13 cellular contexts compared by ENCODE assay signal in genomic region chr2:12606472-12607000, GRCh38.
A peak's percentile ranks its signal among the peaks of the same experiment; 100 is the strongest.
DNase-seq lines count a peak whose midpoint lies in the region; ATAC-seq and TF ChIP-seq lines count a peak whose summit lies in the region.
"Had no signal": no experiment of that assay in that cellular context is flagged by ENCODE, and none has a peak within 500 bp of the region (broad histone marks: within the 10 kb centered on the region; RNA-seq: fewer than 3 reads in every experiment).

No MANE protein-coding gene starts in this region.

- no peak overlapping the region for H3K56ac ChIP-seq in IMR-90 (ENCODE audit: extremely low read depth, insufficient read depth, low read length)
- H3K56ac ChIP-seq in H9 (ENCODE audit: insufficient read length, low read depth, low read length), result no peak overlapping the region

- WGBS in IMR-90 (ENCODE audit: extremely low coverage in 2 of 2, insufficient read length in 1 of 2), 2 experiments, result 8% methylated on average over 2 of the region's 5 CpGs; no CpG with 5 or more reads in 1 of the 2 experiments
- 59 to 70% methylated on average over 5 of the region's 5 CpGs for WGBS in body of pancreas, 2 donors
- WGBS in H9 (ENCODE audit: extremely low coverage, insufficient read length, low lambda C conversion rate), result no CpG with 5 or more reads among the region's 5 CpGs

- H4K8ac ChIP-seq in IMR-90 (ENCODE audit: low read depth in 2 of 2, low read length in 2 of 2) (peak overlapping the region in 1 of 2 experiments; percentile 29; a peak in 1 of 4 replicates), H9 (replicated peaks; ENCODE audit: insufficient read length, low read depth, low read length) (no peak overlapping the region)

- H2BK20ac ChIP-seq in IMR-90 (ENCODE audit: low read depth, low read length), result no peak overlapping the region
- H2BK20ac ChIP-seq in H9 (ENCODE audit: low read depth, low read length, poor library complexity, severe bottlenecking), result no peak overlapping the region

- H3K79me1 ChIP-seq in IMR-90 (ENCODE audit: low read depth in 1 of 2, low read length in 2 of 2) (no peaks in the 10 kb centered on the region), H9 (ENCODE audit: insufficient read depth, low read depth, low read length, poor library complexity, severe bottlenecking) (no peaks in the 10 kb centered on the region)

- H2BK12ac ChIP-seq in H9 (ENCODE audit: insufficient read length, low read depth, low read length), result no peak overlapping the region

- H2AK5ac ChIP-seq in IMR-90 (ENCODE audit: low read depth, low read length), result no peak overlapping the region
- H2AK5ac ChIP-seq in H9 (ENCODE audit: insufficient read length, low read length), result no peak overlapping the region

- in situ Hi-C loops in IMR-90 (cut with MboI; ENCODE audit: low sequenced_read_pairs), result no loop called here
- in situ Hi-C loops in brain microvascular endothelial cell (cut with HindIII; ENCODE audit: low pct_ligation_motif_present, low sequenced_read_pairs), result no loop called here

- H2BK15ac ChIP-seq in IMR-90 (ENCODE audit: low read depth, low read length), result no peak overlapping the region
- no peak overlapping the region for H2BK15ac ChIP-seq in H9 (ENCODE audit: low read depth, low read length)

- H2AK9ac ChIP-seq in IMR-90 (replicated peaks; ENCODE audit: low read depth, low read length, poor library complexity), result no peak overlapping the region

- H3K18ac ChIP-seq in IMR-90 (ENCODE audit: low read depth, low read length) (peak overlapping the region; percentile 81), H9 (ENCODE audit: insufficient read length, low read depth, low read length) (no peak overlapping the region)

- no peak for TF ChIP-seq POLR2A in IMR-90 (IDR thresholded peaks at IDR 0.05; ENCODE audit: low read depth, low read length)
- no peak for TF ChIP-seq POLR2A in body of pancreas (IDR thresholded peaks at IDR 0.05)

- 0 out of 2 replicates have a peak, but pooled peaks cover 3% of the 10 kb centered on the region for H3K9me1 ChIP-seq in IMR-90 (ENCODE audit: insufficient read depth, low read length)

- H3K4me1 ChIP-seq in IMR-90 (ENCODE audit: control insufficient read depth, insufficient read depth, low read length) (peaks cover 6% of the 10 kb centered on the region), body of pancreas (no peaks in the 10 kb centered on the region), H9 (ENCODE audit: insufficient read depth, low read length) (peaks cover 2% of the 10 kb centered on the region; the same call in 1 of the 2 replicates)
- H3K4me1 ChIP-seq: Peyer's patch, right lobe of liver had no signal

- no TSS peak for BruUV-seq in IMR-90 (replicated peaks; lab: Mats Ljungman, UMichigan)

- H3K79me2 ChIP-seq in H9 (ENCODE audit: insufficient read depth, low read length), result no peaks in the 10 kb centered on the region

- peak overlapping the region; percentile 7; the same call in 1 of the 2 replicates for H3K4ac ChIP-seq in IMR-90 (ENCODE audit: low read depth, low read length)
- H3K4ac ChIP-seq in H9 (ENCODE audit: low read depth, low read length), result no peak overlapping the region

- no peak overlapping the region for H3K4me3 ChIP-seq in AG04450 (ENCODE audit: low read depth, low read length)
- H3K4me3 ChIP-seq in IMR-90 (ENCODE audit: insufficient read depth, low read depth, low read length), result no peak overlapping the region
- H3K4me3 ChIP-seq in brain microvascular endothelial cell (ENCODE audit: low read depth, low read length), result no peak overlapping the region
- no peak overlapping the region for H3K4me3 ChIP-seq in body of pancreas
- H3K4me3 ChIP-seq: Peyer's patch, right lobe of liver had no signal

- no peaks in the 10 kb centered on the region for H3K27me3 Mint-ChIP-seq in H9 (ENCODE audit: low read depth)
- H3K27me3 Mint-ChIP-seq: CD8-positive, alpha-beta memory T cell had no signal

- H3K27ac ChIP-seq in AG04450 (ENCODE audit: low read depth, low read length) (no peak overlapping the region), IMR-90 (ENCODE audit: insufficient read depth, low read length) (peak overlapping the region; percentile 22; the same call in 1 of the 2 replicates), brain microvascular endothelial cell (peak overlapping the region; percentile 68), body of pancreas (no peak overlapping the region), H9 (ENCODE audit: insufficient read length, low read depth, low read length) (no peak overlapping the region)
- H3K27ac ChIP-seq: Peyer's patch, right lobe of liver had no signal

- H3K23ac ChIP-seq in IMR-90 (ENCODE audit: low read depth, low read length), result peak overlapping the region; percentile 44; the same call in 1 of the 2 replicates
- no peak overlapping the region for H3K23ac ChIP-seq in H9 (ENCODE audit: insufficient read length, low read depth, low read length)

- H4K20me1 ChIP-seq in IMR-90 (ENCODE audit: insufficient read depth, low read length) (no peaks in the 10 kb centered on the region), H9 (ENCODE audit: control insufficient read depth, insufficient read depth, insufficient read length) (no peaks in the 10 kb centered on the region)

- H3K4me2 ChIP-seq in IMR-90 (ENCODE audit: low read depth, low read length), result peak overlapping the region; percentile 69
- H3K4me2 ChIP-seq in H9 (ENCODE audit: insufficient read depth, insufficient read length, low read length), result no peak overlapping the region

- no peaks in the 10 kb centered on the region for H3K23me2 ChIP-seq in H9 (ENCODE audit: insufficient read length, low read depth, low read length, poor library complexity, severe bottlenecking)

- H3K9me3 ChIP-seq in AG04450 (ENCODE audit: control insufficient read depth, insufficient read depth, low read length), result no peaks in the 10 kb centered on the region
- no peaks in the 10 kb centered on the region for H3K9me3 ChIP-seq in IMR-90 (ENCODE audit: control insufficient read depth, insufficient read depth, low read length)
- H3K9me3 ChIP-seq in body of pancreas, result no peaks in the 10 kb centered on the region
- no peaks in the 10 kb centered on the region for H3K9me3 ChIP-seq in H9 (ENCODE audit: control insufficient read depth, low read depth, low read length)
- H3K9me3 ChIP-seq: Peyer's patch, right lobe of liver had no signal

- H2BK120ac ChIP-seq in IMR-90 (ENCODE audit: low read depth, low read length), result peak overlapping the region; percentile 63; the same call in 1 of the 2 replicates
- no peak overlapping the region for H2BK120ac ChIP-seq in H9 (ENCODE audit: low read depth, low read length, poor library complexity, severe bottlenecking)

- no peaks in the 10 kb centered on the region for H3K9me3 Mint-ChIP-seq in H9

- peak overlapping the region; percentile 0 for H2BK5ac ChIP-seq in IMR-90 (ENCODE audit: low read depth, low read length, poor library complexity, severe bottlenecking)
- no peak overlapping the region for H2BK5ac ChIP-seq in H9 (ENCODE audit: insufficient read length, low read length)

- peak; percentile 27; the same call in 1 of the 2 replicates for TF ChIP-seq CTCF in AG04450 (IDR thresholded peaks at IDR 0.05; ENCODE audit: low read depth, low read length)
- TF ChIP-seq CTCF in IMR-90 (conservative IDR thresholded peaks at IDR 0.05; ENCODE audit: low read depth, low read length), result 0 out of 2 replicates have a peak, but pooled peaks have one; percentile 11
- TF ChIP-seq CTCF in brain microvascular endothelial cell (IDR thresholded peaks at IDR 0.05; ENCODE audit: low read depth, low read length, missing control alignments), result peak; percentile 48
- TF ChIP-seq CTCF in body of pancreas (IDR thresholded peaks at IDR 0.05), result no peak
- TF ChIP-seq CTCF in H9 (conservative IDR thresholded peaks at IDR 0.05), result no peak

- no peaks in the 10 kb centered on the region for H3K36me3 Mint-ChIP-seq in H9 (ENCODE audit: insufficient read depth in 1 of 3, low read depth in 3 of 3)
- H3K36me3 Mint-ChIP-seq: brain had no signal

- H3T11ph ChIP-seq in H9 (ENCODE audit: low read length), result no peak overlapping the region

- ATAC-seq in IMR-90 (ENCODE audit: low read depth) (peak; percentile 90), body of pancreas (no peak), HG03469 (IDR thresholded peaks at IDR 0.05; ENCODE audit: unreplicated experiment) (no peak)

- CTCF ChIA-PET in AG04450 (lab: Charles Lee), result interaction anchor here (0.6 to 1.6 kb wide), 6 partner anchors 12 to 401 kb away, joined by 3 to 5 read pairs (median 3); no protein-coding TSS in a partner anchor
- CTCF ChIA-PET in IMR-90 (lab: Yijun Ruan, JAX), result interaction anchor here (0.6 to 1.0 kb wide), 4 partner anchors 9 to 401 kb away, joined by 3 to 5 read pairs (median 3); no protein-coding TSS in a partner anchor

- TF ChIP-seq RAD21 in IMR-90 (IDR thresholded peaks at IDR 0.05; ENCODE audit: low read length), result peak; percentile 27; the same call in 1 of the 2 replicates

- dilution Hi-C loops in IMR-90 (cut with HindIII; ENCODE audit: low sequenced_read_pairs, unreplicated experiment), result no loop called here

- peaks cover 8 to 12% of the 10 kb centered on the region in 2 experiments for H3K4me1 Mint-ChIP-seq in H9

- H3K27me3 ChIP-seq in AG04450 (ENCODE audit: control insufficient read depth, insufficient read depth, low read length), result no peaks in the 10 kb centered on the region
- no peaks in the 10 kb centered on the region for H3K27me3 ChIP-seq in IMR-90 (ENCODE audit: control insufficient read depth, insufficient read depth, low read length)
- H3K27me3 ChIP-seq in brain microvascular endothelial cell (replicated peaks), result no peaks in the 10 kb centered on the region
- H3K27me3 ChIP-seq in body of pancreas, result no peaks in the 10 kb centered on the region
- H3K27me3 ChIP-seq in H9 (ENCODE audit: insufficient read depth, low read length), result no peaks in the 10 kb centered on the region
- H3K27me3 ChIP-seq: Peyer's patch, right lobe of liver had no signal

- H2AFZ ChIP-seq in IMR-90 (replicated peaks; ENCODE audit: low read length, poor library complexity), result peak overlapping the region; percentile 59
- H2AFZ ChIP-seq in H9 (ENCODE audit: low read length), result no peak overlapping the region

- intact Hi-C loops in IMR-90 (cut with micrococcal nuclease), result loop anchor here (5.0 kb wide), 1 partner anchor 81 kb away; no protein-coding TSS in a partner anchor
- intact Hi-C loops in body of pancreas (cut with DNase I), result no loop called here

- H3K27ac Mint-ChIP-seq in H9, result no peak overlapping the region
- H3K27ac Mint-ChIP-seq: activated CD4-positive, alpha-beta T cell treated with anti-CD3 and anti-CD28 coated beads, Interleukin-2, amount 10 ng/mL, durations not matched to agents 24 days and 14 days had no signal

- no peak overlapping the region for H3K9ac ChIP-seq in IMR-90 (ENCODE audit: low read depth, low read length)
- H3K9ac ChIP-seq in H9 (ENCODE audit: extremely low read depth, insufficient read length, low read length), result no peak overlapping the region

- H3K36me3 ChIP-seq in IMR-90 (ENCODE audit: control insufficient read depth, insufficient read depth, low read length) (no peaks in the 10 kb centered on the region), brain microvascular endothelial cell (replicated peaks) (no peaks in the 10 kb centered on the region), body of pancreas (replicated peaks in 1 of 2; ENCODE audit: insufficient read depth in 1 of 2, low read depth in 2 of 2) (no peaks in the 10 kb centered on the region)
- H3K36me3 ChIP-seq: Peyer's patch, right lobe of liver had no signal

- no peak overlapping the region; a peak in 1 of 5 replicates for H3K4me3 Mint-ChIP-seq in H9
- H3K4me3 Mint-ChIP-seq: activated CD4-positive, alpha-beta T cell treated with anti-CD3 and anti-CD28 coated beads, Interleukin-2, amount 10 ng/mL, durations not matched to agents 24 days and 14 days had no signal

- H3K14ac ChIP-seq in IMR-90 (replicated peaks; ENCODE audit: low read depth, low read length) (0 out of 2 replicates have a peak overlapping the region, but pooled peaks have one; percentile 20), H9 (ENCODE audit: insufficient read depth, low read length) (no peak overlapping the region)

- POLR2A ChIA-PET in AG04450 (lab: Yijun Ruan, JAX) (no interaction called here), IMR-90 (lab: Charles Lee; ENCODE audit: unreplicated experiment) (interaction anchor here (0.7 kb wide), 1 partner anchor 191 kb away, joined by 3 read pairs; no protein-coding TSS in a partner anchor)

- DNase-seq in AG04450 (ENCODE audit: low read depth, low spot score), result no peak
- peak; percentile 66 for DNase-seq in IMR-90
- DNase-seq in brain microvascular endothelial cell, result peak; percentile 74
- DNase-seq in left kidney (ENCODE audit: low read depth, low spot score), result peak; percentile 47
- DNase-seq in body of pancreas, result no peak
- DNase-seq in H9, result no peak
- no peak for DNase-seq in NCI-H2196 (lab: John Stamatoyannopoulos, UW; ENCODE audit: unreplicated experiment)
- DNase-seq: activated CD4-positive, alpha-beta T cell treated with anti-CD3 and anti-CD28 coated beads, Interleukin-2, amount 10 ng/mL, durations not matched to agents 24 days and 14 days; Peyer's patch; right lobe of liver had no signal

- H4K5ac ChIP-seq in IMR-90 (ENCODE audit: low read depth, low read length) (peak overlapping the region; percentile 4), H9 (ENCODE audit: insufficient read length, low read depth, low read length) (no peak overlapping the region)

- H4K91ac ChIP-seq in IMR-90 (ENCODE audit: insufficient read depth, low read depth, low read length), result no peak overlapping the region
- no peak overlapping the region for H4K91ac ChIP-seq in H9 (ENCODE audit: insufficient read length, low read depth, low read length)

Comparison
In these comparisons a context has a peak if more than half of its experiments do, and no peak if none do; other contexts are left out.
1. DNase-seq: peak in IMR-90 (single experiment), brain microvascular endothelial cell (single experiment) and left kidney (single experiment); none in AG04450 (single experiment), body of pancreas (0 of 4), H9 (single experiment) and NCI-H2196 (single experiment).
2. H3K27ac ChIP-seq: peak in IMR-90 (single experiment) and brain microvascular endothelial cell (single experiment); none in AG04450 (single experiment), body of pancreas (0 of 4) and H9 (single experiment).
3. CTCF ChIP-seq: peak in AG04450 (single experiment), IMR-90 (single experiment) and brain microvascular endothelial cell (single experiment); none in body of pancreas (0 of 7) and H9 (single experiment).